ENCODE assay signal across 21 cellular contexts in genomic region chr12:99772274-99772673, GRCh38.
DNase-seq lines count a peak whose midpoint lies in the region; ATAC-seq and TF ChIP-seq lines count a peak whose summit lies in the region.
"Had no signal": no experiment of that assay in that cellular context is flagged by ENCODE, and none has a peak within 500 bp of the region (broad histone marks: within the 10 kb centered on the region; RNA-seq: fewer than 3 reads in every experiment).

No MANE protein-coding gene starts in this region.

- H3K27ac ChIP-seq in BLaER1 (no peak overlapping the region), Karpas-422 (ENCODE audit: low read length) (peak overlapping the region; percentile 56), mesendoderm (ENCODE audit: low read depth, low read length) (no peak overlapping the region)
- H3K27ac ChIP-seq: A549 had no signal

- H3K56ac ChIP-seq in mesendoderm (ENCODE audit: low read length), result no peak overlapping the region

- TF ChIP-seq CTCF in mesothelial cell of epicardium (IDR thresholded peaks at IDR 0.05; ENCODE audit: unreplicated experiment), result no peak

- no peaks in the 10 kb centered on the region for H3K36me3 Mint-ChIP-seq in mesothelial cell of epicardium
- H3K36me3 Mint-ChIP-seq in activated CD8-positive, alpha-beta memory T cell treated with anti-CD3 and anti-CD28 coated beads, Interleukin-2, amount 10 ng/mL, durations not matched to agents 7 days and 5 days, result no peaks in the 10 kb centered on the region
- H3K36me3 Mint-ChIP-seq: CD4-positive, alpha-beta memory T cell had no signal

- H2BK15ac ChIP-seq in mesendoderm (replicated peaks; ENCODE audit: low read depth), result no peak overlapping the region

- H2AFZ ChIP-seq in Karpas-422 (ENCODE audit: low read length), result peak overlapping the region; percentile 87

- no peaks in the 10 kb centered on the region for H3K9me2 ChIP-seq in Karpas-422 (replicated peaks; ENCODE audit: insufficient read depth, low read length)
- H3K9me2 ChIP-seq: SK-N-SH had no signal

- peaks cover 25% of the 10 kb centered on the region for H3K4me1 Mint-ChIP-seq in mesothelial cell of epicardium
- H3K4me1 Mint-ChIP-seq in activated CD8-positive, alpha-beta memory T cell treated with anti-CD3 and anti-CD28 coated beads, Interleukin-2, amount 10 ng/mL, durations not matched to agents 7 days and 5 days, result no peaks in the 10 kb centered on the region
- H3K4me1 Mint-ChIP-seq: CD4-positive, alpha-beta memory T cell had no signal

- H3K4me3 ChIP-seq in BLaER1 (no peak overlapping the region), Karpas-422 (ENCODE audit: low read length) (peak overlapping the region; percentile 16), mesendoderm (ENCODE audit: low read length) (no peak overlapping the region)
- H3K4me3 ChIP-seq: A549, MG63 had no signal

- H2AK5ac ChIP-seq in mesendoderm (ENCODE audit: low read length), result no peak overlapping the region

- no peaks in the 10 kb centered on the region for H3K79me1 ChIP-seq in mesendoderm (ENCODE audit: low read length)

- H3K79me2 ChIP-seq in Karpas-422 (ENCODE audit: low read length) (no peaks in the 10 kb centered on the region), mesendoderm (ENCODE audit: control insufficient read depth, insufficient read depth, low read length) (no peaks in the 10 kb centered on the region)

- peaks cover 5% of the 10 kb centered on the region for H3K9me3 Mint-ChIP-seq in mesothelial cell of epicardium
- H3K9me3 Mint-ChIP-seq in activated CD8-positive, alpha-beta memory T cell treated with anti-CD3 and anti-CD28 coated beads, Interleukin-2, amount 10 ng/mL, durations not matched to agents 7 days and 5 days (ENCODE audit: low read depth), result no peaks in the 10 kb centered on the region

- H3K4me3 Mint-ChIP-seq in mesothelial cell of epicardium, result no peak overlapping the region
- no peak overlapping the region for H3K4me3 Mint-ChIP-seq in activated CD8-positive, alpha-beta memory T cell treated with anti-CD3 and anti-CD28 coated beads, Interleukin-2, amount 10 ng/mL, durations not matched to agents 7 days and 5 days
- H3K4me3 Mint-ChIP-seq: CD4-positive, alpha-beta memory T cell had no signal

- ATAC-seq in activated CD8-positive, alpha-beta memory T cell treated with anti-CD3 and anti-CD28 coated beads, Interleukin-2, amount 10 ng/mL, durations not matched to agents 7 days and 5 days, result no peak
- ATAC-seq in GM18517 (IDR thresholded peaks at IDR 0.05; ENCODE audit: unreplicated experiment), result no peak
- ATAC-seq: A549 had no signal

- no peak overlapping the region for H3K23ac ChIP-seq in mesendoderm (ENCODE audit: low read length)

- peak overlapping the region; percentile 86 for H3K27ac Mint-ChIP-seq in mesothelial cell of epicardium
- H3K27ac Mint-ChIP-seq in activated CD8-positive, alpha-beta memory T cell treated with anti-CD3 and anti-CD28 coated beads, Interleukin-2, amount 10 ng/mL, durations not matched to agents 7 days and 5 days, result no peak overlapping the region
- H3K27ac Mint-ChIP-seq: CD4-positive, alpha-beta memory T cell had no signal

- H3K4ac ChIP-seq in mesendoderm (ENCODE audit: low read depth, low read length), result no peak overlapping the region

- H4K5ac ChIP-seq in mesendoderm (ENCODE audit: low read length), result no peak overlapping the region

- peaks cover 11% of the 10 kb centered on the region for H3K4me1 ChIP-seq in BLaER1
- H3K4me1 ChIP-seq in Karpas-422 (ENCODE audit: low read length), result peaks cover 48% of the 10 kb centered on the region
- no peaks in the 10 kb centered on the region for H3K4me1 ChIP-seq in mesendoderm (ENCODE audit: control insufficient read depth, low read depth, low read length)
- H3K4me1 ChIP-seq: A549 had no signal

- H3K36me3 ChIP-seq in BLaER1 (peaks cover 64% of the 10 kb centered on the region), Karpas-422 (ENCODE audit: insufficient read depth, low read length) (no peaks in the 10 kb centered on the region), mesendoderm (ENCODE audit: control insufficient read depth, insufficient read depth, low read length) (no peaks in the 10 kb centered on the region)
- H3K36me3 ChIP-seq: MG63 had no signal

- H4K20me1 ChIP-seq in BLaER1 (no peaks in the 10 kb centered on the region), Karpas-422 (ENCODE audit: insufficient read depth, low read depth, low read length) (no peaks in the 10 kb centered on the region)

- H2BK120ac ChIP-seq in mesendoderm (ENCODE audit: low read depth, low read length), result no peak overlapping the region

- H3K9ac ChIP-seq in BLaER1 (no peak overlapping the region), Karpas-422 (ENCODE audit: low read length) (no peak overlapping the region), mesendoderm (ENCODE audit: low read length) (no peak overlapping the region)
- H3K9ac ChIP-seq: SK-N-SH had no signal

- H3K4me2 ChIP-seq in BLaER1, result peak overlapping the region; percentile 21; the same call in 1 of the 2 replicates
- H3K4me2 ChIP-seq in Karpas-422 (ENCODE audit: low read depth, low read length, poor library complexity, severe bottlenecking), result peak overlapping the region; percentile 52
- H3K4me2 ChIP-seq in mesendoderm (ENCODE audit: low read length), result no peak overlapping the region
- H3K4me2 ChIP-seq: A549, SK-N-SH had no signal

- CTCF ChIA-PET in activated CD8-positive, alpha-beta memory T cell treated with anti-CD3 and anti-CD28 coated beads, Interleukin-2, amount 10 ng/mL, durations not matched to agents 7 days and 5 days (lab: Charles Lee), result no interaction called here

- no peaks in the 10 kb centered on the region for H3K9me3 ChIP-seq in BLaER1
- no peaks in the 10 kb centered on the region for H3K9me3 ChIP-seq in Karpas-422 (ENCODE audit: low read length)
- H3K9me3 ChIP-seq: A549, MG63, SK-N-SH had no signal

- WGBS in mesendoderm (ENCODE audit: extremely low coverage, insufficient coverage, low lambda C conversion rate), result no CpG with 5 or more reads among the region's 3 CpGs

- no peak overlapping the region for H3K18ac ChIP-seq in mesendoderm (ENCODE audit: low read length)

- no peaks in the 10 kb centered on the region for H3K27me3 ChIP-seq in BLaER1
- H3K27me3 ChIP-seq in Karpas-422 (ENCODE audit: low read length), result no peaks in the 10 kb centered on the region
- no peaks in the 10 kb centered on the region for H3K27me3 ChIP-seq in mesendoderm (ENCODE audit: insufficient read depth, low read length, poor library complexity)
- H3K27me3 ChIP-seq: MG63 had no signal

- H2BK5ac ChIP-seq in mesendoderm (ENCODE audit: low read length), result no peak overlapping the region

- no peak overlapping the region for H4K8ac ChIP-seq in mesendoderm (ENCODE audit: low read depth, low read length)

- H3K27me3 Mint-ChIP-seq in mesothelial cell of epicardium (ENCODE audit: low read depth), result no peaks in the 10 kb centered on the region
- no peaks in the 10 kb centered on the region for H3K27me3 Mint-ChIP-seq in activated CD8-positive, alpha-beta memory T cell treated with anti-CD3 and anti-CD28 coated beads, Interleukin-2, amount 10 ng/mL, durations not matched to agents 7 days and 5 days
- H3K27me3 Mint-ChIP-seq: CD4-positive, alpha-beta memory T cell had no signal

- DNase-seq in Karpas-422, result peak; percentile 79
- DNase-seq in SKM-1 (lab: John Stamatoyannopoulos, UW; ENCODE audit: unreplicated experiment), result peak; percentile 0
- no peak for DNase-seq in mesothelial cell of epicardium (ENCODE audit: low spot score in 2 of 2, unreplicated experiment in 2 of 2)
- no peak for DNase-seq in mesendoderm
- no peak for DNase-seq in activated CD8-positive, alpha-beta memory T cell treated with anti-CD3 and anti-CD28 coated beads, Interleukin-2, amount 10 ng/mL, durations not matched to agents 7 days and 5 days
- DNase-seq in HK-2 (ENCODE audit: unreplicated experiment), result no peak
- DNase-seq: CD4-positive, alpha-beta memory T cell; DMS153; MG63; NCI-H1092 treated with DMSO at 0.1 percent for 48 hours; NCI-H146; NCI-H2029; NCI-H2227 treated with DMSO at 0.1 percent for 48 hours; NCI-H510A treated with DMSO at 0.1 percent for 48 hours; NCI-H748 treated with DMSO at 0.1 percent for 48 hours; Right ventricle myocardium superior; SK-N-SH; T-helper 1 cell had no signal

Comparison
In these comparisons a context has a peak if more than half of its experiments do, and no peak if none do; other contexts are left out.
1. DNase-seq: peak in Karpas-422 (single experiment) and SKM-1 (single experiment); none in mesothelial cell of epicardium (0 of 2), mesendoderm (single experiment), activated CD8-positive, alpha-beta memory T cell treated with anti-CD3 and anti-CD28 coated beads, Interleukin-2, amount 10 ng/mL, durations not matched to agents 7 days and 5 days (single experiment) and HK-2 (single experiment).